Comparison of ENCODE assay signal across 23 cellular contexts in genomic region chr2:119435148-119435952, GRCh38. TPM values are rescaled to one million over a fixed set of nuclear protein-coding genes. Genes with fewer than 3 reads are reported as not detected.
A peak's percentile ranks its signal among the peaks of the same experiment; 100 is the strongest.
DNase-seq lines count a peak whose midpoint lies in the region; ATAC-seq, FAIRE-seq and TF ChIP-seq lines count a peak whose summit lies in the region.
"Had no signal": no experiment of that assay in that cellular context is flagged by ENCODE, and none has a peak within 500 bp of the region (broad histone marks: within the 10 kb centered on the region; RNA-seq: fewer than 3 reads in every experiment).

No MANE protein-coding gene starts in this region.

- H3K4me3 ChIP-seq in K562 (no peak overlapping the region), HepG2 (replicated peaks in 1 of 3; ENCODE audit: insufficient read depth in 1 of 3, low read depth in 2 of 3, low read length in 3 of 3) (peak overlapping the region; percentile 20 to 90 (median 84); a peak in 4 of 6 replicates)
- H3K4me3 ChIP-seq: PC-9 had no signal

- H3K27me3 ChIP-seq in K562 (ENCODE audit: control insufficient read depth in 2 of 2, insufficient read depth in 2 of 2, low read length in 2 of 2) (peaks cover 4 to 21% of the 10 kb centered on the region in 2 experiments; a peak in 3 of 5 replicates), HepG2 (ENCODE audit: control insufficient read depth in 1 of 2, insufficient read depth in 2 of 2, low read length in 2 of 2) (no peaks in the 10 kb centered on the region; a peak in 1 of 5 replicates)

- H3K4me2 ChIP-seq in K562 (ENCODE audit: insufficient read depth, low read length) (no peak overlapping the region), HepG2 (ENCODE audit: low read depth, low read length) (peak overlapping the region; percentile 93)
- H3K4me2 ChIP-seq: PC-9 had no signal

- H3K36me3 ChIP-seq in K562 (ENCODE audit: control insufficient read depth, insufficient read depth, low read length) (no peaks in the 10 kb centered on the region), HepG2 (replicated peaks in 1 of 2; ENCODE audit: control insufficient read depth in 1 of 2, insufficient read depth in 2 of 2, low read length in 2 of 2) (peaks cover 0 to 2% of the 10 kb centered on the region in 2 experiments; a peak in 3 of 5 replicates)
- H3K36me3 ChIP-seq: neutrophil, WERI-Rb-1 had no signal

- TF ChIP-seq POLR2A in K562 (conservative IDR thresholded peaks at IDR 0.05) (no peak), HepG2 (IDR thresholded peaks at IDR 0.05; ENCODE audit: insufficient read depth in 1 of 2, low read depth in 2 of 2, low read length in 2 of 2) (no peak)

- POLR2A ChIA-PET in K562 (lab: Yijun Ruan, JAX) (interaction anchor here (0.7 kb wide), 1 partner anchor 15 kb away, joined by 3 read pairs; no protein-coding TSS in a partner anchor), HepG2 (lab: Yijun Ruan, JAX) (interaction anchor here (0.9 to 2.5 kb wide), 8 partner anchors 9 to 243 kb away, joined by 3 to 14 read pairs (median 4); partner anchors contain the start of genes C2orf76, DBI and TMEM177)

- FAIRE-seq in K562 (lab: Jason Lieb, UNC) (no peak), HepG2 (lab: Jason Lieb, UNC) (no peak)
- FAIRE-seq: bronchial epithelial cell had no signal

- H3K4me1 ChIP-seq in K562 (replicated peaks in 1 of 2; ENCODE audit: control insufficient read depth in 2 of 2, insufficient read depth in 2 of 2, low read length in 2 of 2) (peaks cover 9 to 25% of the 10 kb centered on the region in 2 experiments), HepG2 (ENCODE audit: insufficient read depth, low read length) (peaks cover 88% of the 10 kb centered on the region)

- TF ChIP-seq CTCF in GM13976 (IDR thresholded peaks at IDR 0.05; ENCODE audit: borderline replicate concordance, control extremely low read depth, extremely low read depth, insufficient read depth, missing control alignments) (no peak), K562 (IDR thresholded peaks at IDR 0.05 in 2 of 3, conservative IDR thresholded peaks at IDR 0.05 in 1 of 3; ENCODE audit: insufficient read depth in 2 of 3, low read depth in 1 of 3, low read length in 3 of 3) (no peak), HepG2 (CRISPR knock-in tag; IDR thresholded peaks at IDR 0.05) (no peak)

- in situ Hi-C loops in GM13976 (cut with MboI; ENCODE audit: low sequenced_read_pairs, unreplicated experiment), result no loop called here
- in situ Hi-C loops in K562 (cut with MboI), result no loop called here
- in situ Hi-C loops in HepG2 (cut with HindIII; ENCODE audit: extremely low pct_ligation_motif_present, low pct_unique_long_range_greater_than_20kb), result loop anchor here (5.0 kb wide), 1 partner anchor 37 kb away; no protein-coding TSS in a partner anchor

- H3K79me2 ChIP-seq in K562 (ENCODE audit: control insufficient read depth, insufficient read depth, low read length), result no peaks in the 10 kb centered on the region
- peaks cover 68% of the 10 kb centered on the region for H3K79me2 ChIP-seq in HepG2 (ENCODE audit: insufficient read depth, low read length)

- 27% methylated on average over 6 of the region's 6 CpGs for WGBS in K562 (ENCODE audit: insufficient coverage, low coverage, missing lambda C conversion rate)
- 36% methylated on average over 6 of the region's 6 CpGs for WGBS in HepG2 (ENCODE audit: low lambda C conversion rate)

- CTCF ChIA-PET in K562 (lab: Yijun Ruan, JAX; ENCODE audit: low intra/inter-chr PET ratio) (no interaction called here), HepG2 (lab: Yijun Ruan, JAX; ENCODE audit: low intra/inter-chr PET ratio, low total read pairs) (no interaction called here)

- H3K27ac ChIP-seq in K562 (ENCODE audit: extremely low read depth, low read depth, low read length) (no peak overlapping the region), HepG2 (ENCODE audit: extremely low read length, insufficient read depth, low read length) (peak overlapping the region; percentile 70)
- H3K27ac ChIP-seq: epithelial cell of prostate, neutrophil, PC-9, WERI-Rb-1 had no signal

- ATAC-seq in K562 (no peak), HepG2 (peak; percentile 0; the same call in 1 of the 3 replicates)

- H2AFZ ChIP-seq in K562 (ENCODE audit: low read depth, low read length) (no peak overlapping the region), HepG2 (ENCODE audit: low read length) (no peak overlapping the region)
- H2AFZ ChIP-seq: PC-9 had no signal

- H3K9me3 ChIP-seq in K562 (replicated peaks; ENCODE audit: control insufficient read depth, insufficient read depth, low read depth, low read length) (no peaks in the 10 kb centered on the region), HepG2 (ENCODE audit: low read length) (no peaks in the 10 kb centered on the region)
- H3K9me3 ChIP-seq: neutrophil had no signal

- intact Hi-C loops in K562 (cut with micrococcal nuclease), result no loop called here
- intact Hi-C loops in HepG2 (cut with micrococcal nuclease; ENCODE audit: unreplicated experiment), result no loop called here

- TF ChIP-seq EP300 in K562 (IDR thresholded peaks at IDR 0.05; ENCODE audit: low read length) (no peak), HepG2 (IDR thresholded peaks at IDR 0.05; ENCODE audit: low read depth in 2 of 2, low read length in 2 of 2) (no peak), HepG2 (CRISPR knock-in tag; IDR thresholded peaks at IDR 0.05; ENCODE audit: borderline replicate concordance) (no peak)

- H3K9me1 ChIP-seq in K562 (ENCODE audit: control insufficient read depth, insufficient read depth, low read length), result no peaks in the 10 kb centered on the region

- DNase-seq in GM13976 (ENCODE audit: low spot score) (peak; percentile 21), K562 (ENCODE audit: extremely low read depth in 1 of 4, low spot score in 3 of 4) (no peak), HepG2 (ENCODE audit: low spot score) (no peak), renal cortical epithelial cell (ENCODE audit: low read depth) (peak; percentile 59), superior temporal gyrus (ENCODE audit: extremely low spot score) (no peak), NCI-H2196 (lab: John Stamatoyannopoulos, UW; ENCODE audit: unreplicated experiment) (no peak), SHP77 treated with DMSO at 0.1 percent for 48 hours (lab: John Stamatoyannopoulos, UW) (no peak), NOMO-1 treated with DMSO at 0.1 percent for 48 hours (lab: John Stamatoyannopoulos, UW; ENCODE audit: unreplicated experiment) (no peak)
- DNase-seq: activated CD4-positive, alpha-beta T cell treated with anti-CD3 and anti-CD28 coated beads, Interleukin-2, amount 50 U/mL, for 4 hours; activated naive CD4-positive, alpha-beta T cell; C1 segment of cervical spinal cord; foreskin melanocyte; GDM1; NCI-H1694; NCI-H2227 treated with DMSO at 0.1 percent for 48 hours; PC-9; T-helper 2 cell; WERI-Rb-1 had no signal

- BruUV-seq in K562 (replicated peaks; lab: Mats Ljungman, UMichigan) (no TSS peak), HepG2 (replicated peaks; lab: Mats Ljungman, UMichigan) (no TSS peak)

- TF ChIP-seq RAD21 in K562 (CRISPR knock-in tag; conservative IDR thresholded peaks at IDR 0.05 in 1 of 2, IDR thresholded peaks at IDR 0.05 in 1 of 2), result no peak
- no peak for TF ChIP-seq RAD21 in HepG2 (CRISPR knock-in tag; IDR thresholded peaks at IDR 0.05)

- H4K20me1 ChIP-seq in K562 (replicated peaks; ENCODE audit: control insufficient read depth, insufficient read depth, low read length), result 0 out of 2 replicates have a peak, but pooled peaks cover 3% of the 10 kb centered on the region
- H4K20me1 ChIP-seq in HepG2 (ENCODE audit: insufficient read depth, low read length), result peaks cover 9% of the 10 kb centered on the region; the same call in 1 of the 2 replicates

- H3K9ac ChIP-seq in K562 (ENCODE audit: insufficient read depth in 1 of 2, low read depth in 2 of 2, low read length in 2 of 2) (no peak overlapping the region), HepG2 (ENCODE audit: insufficient read depth, low read depth, low read length) (peak overlapping the region; percentile 89)

RNA-seq across cellular contexts. Expression of gene TMEM37, which starts 3.7 kb away (rescaled TPM):
- total RNA-seq in K562 (2011; cell fraction: chromatin; rRNA removed; ENCODE audit: low replicate concordance), result 0.46 TPM in 1 of 2 replicates, not detected in the other
- total RNA-seq in K562 (2011; cell fraction: nucleolus; rRNA removed), result 0.39 and 0.50 TPM in 2 replicates
- 0.44 and 0.84 TPM in 2 replicates for total RNA-seq in K562 (2011; cell fraction: nucleoplasm; rRNA removed)
- total RNA-seq in K562 (2014; rRNA removed) (0.14 and 0.16 TPM in 2 replicates), K562 (2014; rRNA removed; fragmentation: Illumina TruSeq; extraction: Trizol) (0.16 TPM in 1 of 2 replicates, not detected in the other), K562 (2015; rRNA removed; fragmentation: Illumina TruSeq; extraction: Trizol) (0.25 and 0.41 TPM in 2 replicates), K562 (2021) (0.44 and 0.49 TPM in 2 replicates), HepG2 (2016; rRNA removed; fragmentation: Illumina TruSeq; extraction: Trizol) (23.7 and 37.7 TPM in 2 replicates), renal cortical epithelial cell (0.69 and 11.4 TPM in 2 replicates)
- polyA plus RNA-seq in K562 (2011; rRNA removed) (0.11 and 0.38 TPM in 2 replicates), K562 (2014; fragmentation: Illumina TruSeq; extraction: Trizol) (0.35 and 0.61 TPM in 2 replicates), K562 (2014; fragmentation: Nextera tagmentation; extraction: Ambion mirVana) (under 1 TPM; 0.03 to 0.10 TPM), K562 (2014; rRNA removed) (0.26 and 0.64 TPM in 2 replicates), HepG2 (2011; rRNA removed) (115 and 141 TPM in 2 replicates)
- polyA plus RNA-seq in K562 (2011; cell fraction: cytosol; rRNA removed), result 0.21 and 0.91 TPM in 2 replicates
- polyA plus RNA-seq in K562 (2011; cell fraction: nucleus; rRNA removed), result 0.11 and 0.26 TPM in 2 replicates
- polyA plus RNA-seq in K562 (2012), result 0.65 and 0.94 TPM in 2 replicates
- 0.18 TPM in 1 of 2 replicates, not detected in the other for polyA minus RNA-seq in K562 (2011; rRNA and poly(A)+ RNA removed)
- polyA minus RNA-seq in K562 (2011; cell fraction: cytosol; rRNA and poly(A)+ RNA removed), result not detected in 2 replicates
- polyA minus RNA-seq in K562 (2011; cell fraction: nucleus; rRNA and poly(A)+ RNA removed), result 0.54 TPM in 1 of 2 replicates, not detected in the other
- total RNA-seq in HepG2 (2016; cell fraction: cytosol; rRNA removed; fragmentation: Illumina TruSeq; extraction: Trizol; ENCODE audit: low read depth), result 28.9 and 37.4 TPM in 2 replicates
- 22.3 and 38.3 TPM in 2 replicates for total RNA-seq in HepG2 (2016; cell fraction: insoluble cytoplasmic fraction; rRNA removed; fragmentation: Illumina TruSeq; extraction: Trizol)
- 42.2 and 48.4 TPM in 2 replicates for total RNA-seq in HepG2 (2016; cell fraction: membrane; rRNA removed; fragmentation: Illumina TruSeq; extraction: Trizol)
- total RNA-seq in HepG2 (2016; cell fraction: nucleus; rRNA removed; fragmentation: Illumina TruSeq; extraction: Trizol), result 34.2 and 36.8 TPM in 2 replicates
- 117 and 121 TPM in 2 replicates for polyA plus RNA-seq in HepG2 (2011; cell fraction: cytosol; rRNA removed)
- 112 and 119 TPM in 2 replicates for polyA plus RNA-seq in HepG2 (2011; cell fraction: nucleus; rRNA removed)
- 79.4 and 99.6 TPM in 2 replicates for polyA plus RNA-seq in HepG2 (2012)
- 35.8 and 51.6 TPM in 2 replicates for polyA plus RNA-seq in HepG2 (2016; cell fraction: cytosol; fragmentation: Illumina TruSeq; extraction: Trizol; ENCODE audit: low read depth)
- 29.9 and 33.6 TPM in 2 replicates for polyA plus RNA-seq in HepG2 (2016; cell fraction: insoluble cytoplasmic fraction; fragmentation: Illumina TruSeq; extraction: Trizol; ENCODE audit: low read depth)
- polyA plus RNA-seq in HepG2 (2016; cell fraction: membrane; fragmentation: Illumina TruSeq; extraction: Trizol; ENCODE audit: low read depth), result 42.8 and 53.0 TPM in 2 replicates
- polyA plus RNA-seq in HepG2 (2016; cell fraction: nucleus; fragmentation: Illumina TruSeq; extraction: Trizol; ENCODE audit: insufficient read depth, low read depth), result 58.5 and 61.9 TPM in 2 replicates
- 8.6 and 130 TPM in 2 replicates for polyA minus RNA-seq in HepG2 (2011; rRNA and poly(A)+ RNA removed; ENCODE audit: low replicate concordance)
- polyA minus RNA-seq in HepG2 (2011; cell fraction: cytosol; rRNA and poly(A)+ RNA removed), result 23.8 and 26.3 TPM in 2 replicates
- polyA minus RNA-seq in HepG2 (2011; cell fraction: nucleus; rRNA and poly(A)+ RNA removed), result 72.6 and 73.7 TPM in 2 replicates
- total RNA-seq: bronchial epithelial cell, kidney epithelial cell, SK-MEL-5 had no signal

Comparison
In these comparisons a context has a peak if more than half of its experiments do, and no peak if none do; other contexts are left out.
1. DNase-seq: peak in GM13976 (single experiment) and renal cortical epithelial cell (single experiment); none in K562 (0 of 4), HepG2 (single experiment), superior temporal gyrus (single experiment), NCI-H2196 (single experiment), SHP77 treated with DMSO at 0.1 percent for 48 hours (single experiment) and NOMO-1 treated with DMSO at 0.1 percent for 48 hours (single experiment).